In the genomic region with DNA sequence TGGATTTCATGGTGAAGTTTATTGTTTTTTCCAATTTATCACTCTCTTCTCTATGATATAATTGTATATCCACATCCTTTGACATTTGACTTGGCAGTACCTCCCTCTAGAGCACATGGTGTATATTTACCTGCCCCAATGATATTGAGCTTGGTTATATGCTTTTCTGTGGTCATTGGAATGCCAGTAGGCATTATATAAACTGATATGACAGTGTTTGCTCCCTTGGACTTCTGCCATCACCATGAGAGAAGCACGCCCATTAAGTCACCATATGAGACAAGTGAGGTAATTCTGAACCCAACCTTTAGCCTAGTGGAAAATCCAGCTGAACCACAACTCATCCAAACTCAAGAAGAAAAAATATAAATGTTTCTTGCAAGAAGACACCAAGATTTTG, we compare ENCODE assay signal across 13 cellular contexts.
"Had no signal": no experiment of that assay in that cellular context is flagged by ENCODE, and none has a peak within 500 bp of the region (broad histone marks: within the 10 kb centered on the region; RNA-seq: fewer than 3 reads in every experiment).

No MANE protein-coding gene starts in this region.

- H3K4me1 Mint-ChIP-seq: activated T-helper 17 cell treated with anti-CD3 and anti-CD28 coated beads, Interleukin-2, amount 50 U/mL, for 72 hours; neural progenitor cell; stimulated activated naive CD8-positive, alpha-beta T cell treated with anti-CD3 and anti-CD28 coated beads, Interleukin-15, amount 100 ng/mL, for 72 hours had no signal

- H3K9me3 Mint-ChIP-seq: neural progenitor cell had no signal

- H3K4me3 ChIP-seq: adrenal gland, neural progenitor cell, pancreas had no signal

- H3K27ac ChIP-seq: adrenal gland, neural progenitor cell, pancreas had no signal

- H3K27me3 Mint-ChIP-seq: activated T-helper 17 cell treated with anti-CD3 and anti-CD28 coated beads, Interleukin-2, amount 50 U/mL, for 72 hours; stimulated activated naive CD8-positive, alpha-beta T cell treated with anti-CD3 and anti-CD28 coated beads, Interleukin-15, amount 100 ng/mL, for 72 hours had no signal

- H3K27ac Mint-ChIP-seq: activated T-helper 17 cell treated with anti-CD3 and anti-CD28 coated beads, Interleukin-2, amount 50 U/mL, for 72 hours; neural progenitor cell; stimulated activated naive CD8-positive, alpha-beta T cell treated with anti-CD3 and anti-CD28 coated beads, Interleukin-15, amount 100 ng/mL, for 72 hours had no signal

- ATAC-seq: activated T-helper 17 cell treated with anti-CD3 and anti-CD28 coated beads, Interleukin-2, amount 50 U/mL, for 72 hours; pancreas; stimulated activated naive CD8-positive, alpha-beta T cell treated with anti-CD3 and anti-CD28 coated beads, Interleukin-15, amount 100 ng/mL, for 72 hours had no signal

- H3K4me3 Mint-ChIP-seq: activated T-helper 17 cell treated with anti-CD3 and anti-CD28 coated beads, Interleukin-2, amount 50 U/mL, for 72 hours; neural progenitor cell; stimulated activated naive CD8-positive, alpha-beta T cell treated with anti-CD3 and anti-CD28 coated beads, Interleukin-15, amount 100 ng/mL, for 72 hours had no signal

- DNase-seq: activated CD4-positive, alpha-beta T cell treated with anti-CD3 and anti-CD28 coated beads, Interleukin-2, amount 50 U/mL, for 1 hour; activated naive CD4-positive, alpha-beta T cell treated with anti-CD3 and anti-CD28 coated beads, Interleukin-2, amount 50 U/mL, for 16 hours; activated T-cell treated with anti-CD3 and anti-CD28 coated beads for 4 hours; adrenal gland; central memory CD4-positive, alpha-beta T cell; effector memory CD4-positive, alpha-beta T cell; hippocampal formation; kidney glomerular epithelial cell; pancreas; stimulated activated CD4-positive, alpha-beta T cell treated with anti-CD3 and anti-CD28 coated beads, Interleukin-4, amount 100 ng/mL, for 24 hours; stimulated activated naive CD8-positive, alpha-beta T cell treated with anti-CD3 and anti-CD28 coated beads, Interleukin-15, amount 100 ng/mL, for 72 hours had no signal

- H3K36me3 Mint-ChIP-seq: neural progenitor cell had no signal
